ENCODE assay signal across 13 cellular contexts in genomic region chr13:27959976-27960361, GRCh38. TPM values are rescaled to one million over a fixed set of nuclear protein-coding genes. Genes with fewer than 3 reads are reported as not detected.
DNase-seq lines count a peak whose midpoint lies in the region; ATAC-seq, FAIRE-seq and TF ChIP-seq lines count a peak whose summit lies in the region.
"Had no signal": no experiment of that assay in that cellular context is flagged by ENCODE, and none has a peak within 500 bp of the region (broad histone marks: within the 10 kb centered on the region; RNA-seq: fewer than 3 reads in every experiment).

No MANE protein-coding gene starts in this region.

- POLR2A ChIA-PET in activated CD4-positive, alpha-beta T cell treated with anti-CD3 and anti-CD28 coated beads for 36 hours (lab: Charles Lee): no interaction called here
- POLR2A ChIA-PET in activated CD4-positive, alpha-beta memory T cell treated with anti-CD3 and anti-CD28 coated beads, Interleukin-2, amount 10 ng/mL, durations not matched to agents 7 days and 5 days (lab: Charles Lee): no interaction called here

- CTCF ChIA-PET in activated CD4-positive, alpha-beta T cell treated with anti-CD3 and anti-CD28 coated beads for 36 hours (lab: Charles Lee): interaction anchor here (0.7 to 3.1 kb wide), 2 partner anchors 36 to 133 kb away, joined by 3 to 10 read pairs; no protein-coding TSS in a partner anchor
- CTCF ChIA-PET in activated CD4-positive, alpha-beta memory T cell treated with anti-CD3 and anti-CD28 coated beads, Interleukin-2, amount 10 ng/mL, durations not matched to agents 7 days and 5 days (lab: Charles Lee): interaction anchor here (1.3 to 1.7 kb wide), 2 partner anchors 12 to 598 kb away, joined by 3 to 4 read pairs; no protein-coding TSS in a partner anchor

- H3K9me3 ChIP-seq in hepatocyte (ENCODE audit: low read depth) (no peaks in the 10 kb centered on the region), spleen (no peaks in the 10 kb centered on the region)
- H3K9me3 ChIP-seq: upper lobe of left lung had no signal

- H3K36me3 ChIP-seq in hepatocyte (replicated peaks; ENCODE audit: insufficient read depth, low read depth) (no peaks in the 10 kb centered on the region), spleen (no peaks in the 10 kb centered on the region)
- H3K36me3 ChIP-seq: upper lobe of left lung had no signal

- no peak for DNase-seq in activated CD4-positive, alpha-beta T cell treated with anti-CD3 and anti-CD28 coated beads for 36 hours
- DNase-seq in activated CD4-positive, alpha-beta T cell treated with anti-CD3 and anti-CD28 coated beads, Interleukin-2, amount 50 U/mL, for 1 hour: no peak
- DNase-seq in activated CD4-positive, alpha-beta memory T cell treated with anti-CD3 and anti-CD28 coated beads, Interleukin-2, amount 10 ng/mL, durations not matched to agents 7 days and 5 days: no peak
- no peak for DNase-seq in hepatocyte (ENCODE audit: low spot score)
- no peak for DNase-seq in spleen
- no peak for DNase-seq in NCI-H2029 (lab: John Stamatoyannopoulos, UW)
- no peak for DNase-seq in urothelium cell line (ENCODE audit: low spot score)
- DNase-seq: NCI-H2171; stimulated activated CD4-positive, alpha-beta T cell treated with anti-CD3 and anti-CD28 coated beads, Interleukin-4, amount 100 ng/mL, for 1 hour had no signal

- no peaks in the 10 kb centered on the region for H3K36me3 Mint-ChIP-seq in activated CD4-positive, alpha-beta T cell treated with anti-CD3 and anti-CD28 coated beads for 36 hours (ENCODE audit: low read depth)
- H3K36me3 Mint-ChIP-seq in activated CD4-positive, alpha-beta memory T cell treated with anti-CD3 and anti-CD28 coated beads, Interleukin-2, amount 10 ng/mL, durations not matched to agents 7 days and 5 days (ENCODE audit: low read depth): no peaks in the 10 kb centered on the region

- peaks cover 25% of the 10 kb centered on the region for H3K79me2 ChIP-seq in hepatocyte

- peaks cover 42% of the 10 kb centered on the region for H3K27me3 ChIP-seq in hepatocyte
- peaks cover 3 to 100% (median 92%) of the 10 kb centered on the region in 7 donors for H3K27me3 ChIP-seq in spleen (replicated peaks in 1 of 7)

- H3K4me1 Mint-ChIP-seq in activated CD4-positive, alpha-beta T cell treated with anti-CD3 and anti-CD28 coated beads for 36 hours: peaks cover 9% of the 10 kb centered on the region
- H3K4me1 Mint-ChIP-seq in activated CD4-positive, alpha-beta memory T cell treated with anti-CD3 and anti-CD28 coated beads, Interleukin-2, amount 10 ng/mL, durations not matched to agents 7 days and 5 days: peaks cover 7% of the 10 kb centered on the region

- H3K4me2 ChIP-seq in hepatocyte: peak overlapping the region; percentile 92

- no peak overlapping the region for H3K27ac Mint-ChIP-seq in activated CD4-positive, alpha-beta T cell treated with anti-CD3 and anti-CD28 coated beads for 36 hours
- H3K27ac Mint-ChIP-seq in activated CD4-positive, alpha-beta memory T cell treated with anti-CD3 and anti-CD28 coated beads, Interleukin-2, amount 10 ng/mL, durations not matched to agents 7 days and 5 days: no peak overlapping the region

- H3K4me1 ChIP-seq in hepatocyte (ENCODE audit: insufficient read depth) (peaks cover 50% of the 10 kb centered on the region), spleen (peaks cover 14 to 29% (median 17%) of the 10 kb centered on the region in 6 donors)

- peak overlapping the region; percentile 6 for H3K4me3 Mint-ChIP-seq in activated CD4-positive, alpha-beta T cell treated with anti-CD3 and anti-CD28 coated beads for 36 hours
- H3K4me3 Mint-ChIP-seq in activated CD4-positive, alpha-beta memory T cell treated with anti-CD3 and anti-CD28 coated beads, Interleukin-2, amount 10 ng/mL, durations not matched to agents 7 days and 5 days: peak overlapping the region; percentile 19

- peak overlapping the region; percentile 26 for H2AFZ ChIP-seq in hepatocyte

- no peaks in the 10 kb centered on the region for H3K9me3 Mint-ChIP-seq in activated CD4-positive, alpha-beta T cell treated with anti-CD3 and anti-CD28 coated beads for 36 hours (ENCODE audit: low read depth)
- H3K9me3 Mint-ChIP-seq in activated CD4-positive, alpha-beta memory T cell treated with anti-CD3 and anti-CD28 coated beads, Interleukin-2, amount 10 ng/mL, durations not matched to agents 7 days and 5 days: no peaks in the 10 kb centered on the region

- no peak for ATAC-seq in activated CD4-positive, alpha-beta T cell treated with anti-CD3 and anti-CD28 coated beads for 36 hours
- no peak for ATAC-seq in HG03095 (IDR thresholded peaks at IDR 0.05; ENCODE audit: unreplicated experiment)

- no peak for TF ChIP-seq POLR2A in spleen (IDR thresholded peaks at IDR 0.05)

- H3K4me3 ChIP-seq in hepatocyte: peak overlapping the region; percentile 27
- peak overlapping the region in 6 of 8 donors; percentile 9 to 67 (median 31) for H3K4me3 ChIP-seq in spleen

- peaks cover 60% of the 10 kb centered on the region for H3K27me3 Mint-ChIP-seq in activated CD4-positive, alpha-beta T cell treated with anti-CD3 and anti-CD28 coated beads for 36 hours
- peaks cover 78% of the 10 kb centered on the region for H3K27me3 Mint-ChIP-seq in activated CD4-positive, alpha-beta memory T cell treated with anti-CD3 and anti-CD28 coated beads, Interleukin-2, amount 10 ng/mL, durations not matched to agents 7 days and 5 days

- WGBS in hepatocyte (ENCODE audit: low lambda C conversion rate, missing lambda C conversion rate): 45% methylated on average over 14 of the region's 14 CpGs
- 17 to 25% (median 22%) methylated on average over 14 of the region's 14 CpGs for WGBS in spleen, 5 donors

- peak overlapping the region; percentile 98 for H3K27ac ChIP-seq in hepatocyte
- H3K27ac ChIP-seq in spleen: no peak overlapping the region
- H3K27ac ChIP-seq: upper lobe of left lung had no signal

- H4K20me1 ChIP-seq in hepatocyte (ENCODE audit: insufficient read depth, poor library complexity, severe bottlenecking): no peaks in the 10 kb centered on the region

- TF ChIP-seq CTCF in hepatocyte (IDR thresholded peaks at IDR 0.05; ENCODE audit: poor library complexity): no peak
- TF ChIP-seq CTCF in spleen (IDR thresholded peaks at IDR 0.05 in 8 of 11, conservative IDR thresholded peaks at IDR 0.05 in 3 of 11): no peak

- FAIRE-seq in urothelium cell line (lab: Jason Lieb, UNC): no peak
- FAIRE-seq: A204.1, HTR-8/SVneo had no signal

- H3K9me2 ChIP-seq in hepatocyte (replicated peaks; ENCODE audit: insufficient read depth): no peaks in the 10 kb centered on the region

- intact Hi-C loops in activated CD4-positive, alpha-beta T cell treated with anti-CD3 and anti-CD28 coated beads for 36 hours (cut with DNase I, micrococcal nuclease): no loop called here
- intact Hi-C loops in spleen (cut with DNase I; ENCODE audit: low total_unique reads): loop anchor here (5.0 to 10.0 kb wide), 2 partner anchors 93 to 125 kb away; no protein-coding TSS in a partner anchor

RNA-seq across cellular contexts. Expression of gene CDX2, which starts 9.1 kb away (rescaled TPM):
- total RNA-seq in activated CD4-positive, alpha-beta T cell treated with anti-CD3 and anti-CD28 coated beads for 36 hours: not detected
- total RNA-seq in activated CD4-positive, alpha-beta memory T cell treated with anti-CD3 and anti-CD28 coated beads, Interleukin-2, amount 10 ng/mL, durations not matched to agents 7 days and 5 days: not detected
- 34.6 and 40.0 TPM in 2 replicates for total RNA-seq in hepatocyte
- polyA plus RNA-seq in hepatocyte: 52.4 and 60.6 TPM in 2 replicates
- total RNA-seq in spleen: not detected
- under 1 TPM in 2 of 3 donors, not detected in 1; 0.02 to 0.03 TPM for polyA plus RNA-seq in spleen

RNA-seq across cellular contexts. Expression of gene URAD, which starts 28.5 kb away (rescaled TPM):
- not detected for total RNA-seq in activated CD4-positive, alpha-beta T cell treated with anti-CD3 and anti-CD28 coated beads for 36 hours
- not detected for total RNA-seq in activated CD4-positive, alpha-beta memory T cell treated with anti-CD3 and anti-CD28 coated beads, Interleukin-2, amount 10 ng/mL, durations not matched to agents 7 days and 5 days
- total RNA-seq in hepatocyte: 13.5 and 18.2 TPM in 2 replicates
- 35.7 and 38.1 TPM in 2 replicates for polyA plus RNA-seq in hepatocyte
- total RNA-seq in spleen: 1 to 10 TPM in 1 of 7 donors, not detected in 6; 1.3 TPM
- under 1 TPM in 1 of 3 donors, not detected in 2; 0.20 TPM for polyA plus RNA-seq in spleen

RNA-seq across cellular contexts. Expression of gene PDX1, which starts 40.2 kb away (rescaled TPM):
- total RNA-seq in activated CD4-positive, alpha-beta T cell treated with anti-CD3 and anti-CD28 coated beads for 36 hours: not detected
- total RNA-seq in activated CD4-positive, alpha-beta memory T cell treated with anti-CD3 and anti-CD28 coated beads, Interleukin-2, amount 10 ng/mL, durations not matched to agents 7 days and 5 days: not detected
- total RNA-seq in hepatocyte: 0.20 and 1.3 TPM in 2 replicates
- 0.95 and 1.8 TPM in 2 replicates for polyA plus RNA-seq in hepatocyte
- total RNA-seq in spleen: not detected
- polyA plus RNA-seq in spleen: not detected
- total RNA-seq: upper lobe of left lung had no signal

Comparison
In these comparisons a context has a peak if more than half of its experiments do, and no peak if none do; other contexts are left out.
1. RNA of gene CDX2, which starts 9.1 kb away (total RNA-seq): 34.6 to 40.0 TPM in hepatocyte; not detected in activated CD4-positive, alpha-beta T cell treated with anti-CD3 and anti-CD28 coated beads for 36 hours, not detected in activated CD4-positive, alpha-beta memory T cell treated with anti-CD3 and anti-CD28 coated beads, Interleukin-2, amount 10 ng/mL, durations not matched to agents 7 days and 5 days and not detected in spleen; every median in the first group is over 10 times any median in the second.